In genomic region chr9:119370816-119371215, GRCh38 we compare ENCODE assay signal across 8 cellular contexts. TPM values are rescaled to one million over a fixed set of nuclear protein-coding genes. Genes with fewer than 3 reads are reported as not detected.
DNase-seq lines count a peak whose midpoint lies in the region; ATAC-seq and TF ChIP-seq lines count a peak whose summit lies in the region.

No MANE protein-coding gene starts in this region.

- peaks cover 14 to 28% of the 10 kb centered on the region in 2 donors for H3K9me3 Mint-ChIP-seq in effector memory CD8-positive, alpha-beta T cell

- WGBS in psoas muscle, 3 donors = 1 to 3% (median 2%) methylated on average over 8 of the region's 8 CpGs

- peaks cover 3 to 52% (median 21%) of the 10 kb centered on the region in 3 donors for H3K27me3 ChIP-seq in psoas muscle (ENCODE audit: insufficient read depth in 3 of 3, low read length in 2 of 3)

- no peaks in the 10 kb centered on the region for H3K36me3 ChIP-seq in psoas muscle (ENCODE audit: insufficient read depth in 1 of 2, low read depth in 1 of 2)

- H3K27ac Mint-ChIP-seq in effector memory CD8-positive, alpha-beta T cell = no peak overlapping the region

- intact Hi-C loops in psoas muscle (cut with DNase I) = no loop called here

- H3K27me3 Mint-ChIP-seq in effector memory CD8-positive, alpha-beta T cell = peaks cover 16 to 27% of the 10 kb centered on the region in 2 donors

- no peaks in the 10 kb centered on the region for H3K9me3 ChIP-seq in psoas muscle

- DNase-seq in DMS53 (lab: John Stamatoyannopoulos, UW) (peak; percentile 35), DMS53 treated with DMSO at 0.1 percent for 48 hours (lab: John Stamatoyannopoulos, UW; ENCODE audit: unreplicated experiment) (no peak), RKO (ENCODE audit: low spot score) (peak; percentile 38), fibroblast of the aortic adventitia (ENCODE audit: low read depth) (peak; percentile 35), psoas muscle (peak; percentile 29 to 60), NCI-H1436 (lab: John Stamatoyannopoulos, UW) (no peak)
- no peak for DNase-seq in effector memory CD8-positive, alpha-beta T cell

- ATAC-seq in psoas muscle (no peak), HG03469 (IDR thresholded peaks at IDR 0.05; ENCODE audit: unreplicated experiment) (no peak)
- no peak for ATAC-seq in effector memory CD8-positive, alpha-beta T cell (replicated peaks)

- TF ChIP-seq CTCF in fibroblast of the aortic adventitia (IDR thresholded peaks at IDR 0.05; ENCODE audit: insufficient read depth, low read length) = no peak
- no peak for TF ChIP-seq CTCF in psoas muscle (IDR thresholded peaks at IDR 0.05)

- no peak overlapping the region for H3K4me3 Mint-ChIP-seq in effector memory CD8-positive, alpha-beta T cell

- no peaks in the 10 kb centered on the region for H3K4me1 ChIP-seq in psoas muscle

- no peaks in the 10 kb centered on the region for H3K36me3 Mint-ChIP-seq in effector memory CD8-positive, alpha-beta T cell (ENCODE audit: insufficient read depth)

- H3K4me1 Mint-ChIP-seq in effector memory CD8-positive, alpha-beta T cell (ENCODE audit: low read depth in 2 of 2) = no peaks in the 10 kb centered on the region

- H3K4me3 ChIP-seq in fibroblast of the aortic adventitia (ENCODE audit: low read depth, low read length) = no peak overlapping the region
- no peak overlapping the region for H3K4me3 ChIP-seq in psoas muscle

- H3K27ac ChIP-seq in psoas muscle = no peak overlapping the region

RNA-seq across cellular contexts. Expression of gene BRINP1, which starts 1.6 kb away (rescaled TPM):
- 3.1 and 5.8 TPM in 2 replicates for total RNA-seq in fibroblast of the aortic adventitia (ENCODE audit: low replicate concordance)
- under 1 TPM in 2 of 4 donors, not detected in 2; 0.17 to 0.20 TPM for total RNA-seq in psoas muscle
- under 1 TPM in 1 of 3 donors, not detected in 2; 0.03 TPM for polyA plus RNA-seq in psoas muscle

Comparison
In these comparisons a context has a peak if more than half of its experiments do, and no peak if none do; other contexts are left out.
1. DNase-seq: peak in DMS53 (single experiment), RKO (single experiment), fibroblast of the aortic adventitia (single experiment) and psoas muscle (2 of 2); none in DMS53 treated with DMSO at 0.1 percent for 48 hours (single experiment), NCI-H1436 (single experiment) and effector memory CD8-positive, alpha-beta T cell (0 of 3).